In the genomic region with DNA sequence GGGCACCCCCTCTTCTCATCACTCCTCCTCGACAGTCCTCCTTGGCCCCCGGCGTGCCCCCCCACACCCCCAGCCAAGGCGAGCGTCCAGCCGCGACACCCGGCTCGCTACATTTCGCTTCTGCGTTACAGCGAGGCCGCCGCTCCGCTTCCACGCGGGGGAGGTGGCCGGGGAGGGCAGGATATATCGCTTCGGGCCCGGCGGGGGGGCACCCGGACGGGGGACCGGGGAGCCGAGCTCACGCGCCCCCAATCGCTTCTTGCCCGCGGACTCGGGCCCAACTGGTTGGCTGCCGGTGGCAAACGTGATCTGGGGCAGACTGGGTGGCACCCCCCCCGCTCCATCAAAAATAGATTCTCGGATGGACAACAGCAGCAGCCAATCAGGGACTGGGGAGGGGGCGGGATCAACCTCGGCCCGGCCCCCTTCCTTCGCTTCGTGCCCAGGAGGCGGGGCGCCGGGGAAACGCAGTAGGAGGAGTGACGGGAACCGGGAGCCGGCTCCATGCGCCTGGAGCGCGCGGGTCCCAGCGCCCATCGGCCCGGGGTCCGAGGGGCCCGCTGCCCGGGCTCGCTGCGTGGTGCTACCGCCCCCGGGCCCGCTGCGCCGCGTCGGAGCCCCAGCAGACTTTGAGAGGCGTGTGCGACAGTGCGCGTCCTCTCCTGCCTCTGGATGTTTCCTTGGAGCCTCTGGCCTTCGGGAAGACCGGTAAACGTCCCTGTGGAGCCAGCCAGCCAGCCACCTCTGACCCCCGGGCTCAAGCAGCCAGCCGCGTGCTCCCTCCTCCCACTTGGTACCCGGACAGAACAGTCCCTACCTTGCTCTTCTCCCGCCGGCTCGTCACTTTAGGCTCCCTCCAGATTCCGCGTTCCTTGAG, we compare ENCODE assay signal across 8 cellular contexts. TPM values are rescaled to one million over a fixed set of nuclear protein-coding genes. Genes with fewer than 3 reads are reported as not detected.
DNase-seq lines count a peak whose midpoint lies in the region; ATAC-seq and TF ChIP-seq lines count a peak whose summit lies in the region.

Gene SLC41A1, minus strand, starts transcription at position 321 of the 877 bp plus-strand sequence. CDS start 2,757 bp downstream, outside the sequence.

- TF ChIP-seq CTCF in GM23338 (conservative IDR thresholded peaks at IDR 0.05; ENCODE audit: low read depth in 2 of 2), result no peak
- TF ChIP-seq CTCF in esophagus muscularis mucosa (IDR thresholded peaks at IDR 0.05), result no peak

- peak within 1 kb of the TSS; percentile 18 for H3K27ac Mint-ChIP-seq in GM23338

- H3K27me3 Mint-ChIP-seq in GM23338 (ENCODE audit: insufficient read depth, low read depth, poor library complexity), result peaks cover 8% of the 10 kb centered on the region

- no peak for TF ChIP-seq EP300 in esophagus muscularis mucosa (IDR thresholded peaks at IDR 0.05)

- H3F3A ChIP-seq in GM23338 (replicated peaks; ENCODE audit: low read depth), result no peaks in the 10 kb centered on the region

- intact Hi-C loops in esophagus muscularis mucosa (cut with DNase I), result loop anchor here (1.0 kb wide), 1 partner anchor 63 kb away; the partner anchor contains the start of gene NUCKS1

- H3K9me2 ChIP-seq in GM23338 (ENCODE audit: insufficient read depth), result no peaks in the 10 kb centered on the region

- peak; percentile 51 for TF ChIP-seq POLR2A in esophagus muscularis mucosa (IDR thresholded peaks at IDR 0.05; ENCODE audit: low read depth)

- H3K9me3 Mint-ChIP-seq in GM23338, result no peaks in the 10 kb centered on the region; the same call in 2 of the 3 replicates

- peak within 1 kb of the TSS; percentile 97 for H3K4me2 ChIP-seq in GM23338

- DNase-seq in DMS153 treated with DMSO at 0.1 percent for 48 hours (lab: John Stamatoyannopoulos, UW; ENCODE audit: unreplicated experiment) (peak; percentile 96), GM23338 (ENCODE audit: low spot score) (peak; percentile 96), LoVo (ENCODE audit: low spot score) (peak; percentile 93), RPMI8226 (peak; percentile 95), activated T-helper 1 cell treated with Interleukin-2 at 50 U/mL for 16 hours (ENCODE audit: low read depth) (peak; percentile 87), esophagus muscularis mucosa (ENCODE audit: extremely low spot score) (peak; percentile 99), myocyte (ENCODE audit: low read depth) (peak; percentile 96)
- DNase-seq in stimulated activated CD8-positive, alpha-beta memory T cell treated with anti-CD3 and anti-CD28 coated beads, Interleukin-7, amount 100 ng/mL, for 4 hours (ENCODE audit: low read depth in 2 of 2), result peak; percentile 86 to 88

- peaks cover 6% of the 10 kb centered on the region; the same call in 1 of the 2 replicates for H3K27me3 ChIP-seq in GM23338 (ENCODE audit: insufficient read depth)
- H3K27me3 ChIP-seq in esophagus muscularis mucosa, result no peaks in the 10 kb centered on the region

- no peaks in the 10 kb centered on the region for H3K36me3 ChIP-seq in GM23338 (ENCODE audit: insufficient read depth)
- peaks cover 0 to 22% (median 15%) of the 10 kb centered on the region in 4 donors for H3K36me3 ChIP-seq in esophagus muscularis mucosa

- peaks cover 31% of the 10 kb centered on the region for H3K4me1 Mint-ChIP-seq in GM23338

- no peaks in the 10 kb centered on the region for H3K9me3 ChIP-seq in esophagus muscularis mucosa

- 3% methylated on average over 11 of the region's 83 CpGs for WGBS in esophagus muscularis mucosa

- peaks cover 30% of the 10 kb centered on the region for H3K36me3 Mint-ChIP-seq in GM23338 (ENCODE audit: low read depth)

- peaks cover 7% of the 10 kb centered on the region for H4K20me1 ChIP-seq in GM23338 (replicated peaks; ENCODE audit: insufficient read depth)

- peaks cover 41% of the 10 kb centered on the region for H3K79me2 ChIP-seq in GM23338 (replicated peaks; ENCODE audit: insufficient read depth)

- H3K4me3 Mint-ChIP-seq in GM23338, result peak within 1 kb of the TSS; percentile 96

- H2AFZ ChIP-seq in GM23338, result peak within 1 kb of the TSS; percentile 98

- H3K27ac ChIP-seq in GM23338 (ENCODE audit: low read depth), result no peak within 1 kb of the TSS
- H3K27ac ChIP-seq in esophagus muscularis mucosa (replicated peaks in 1 of 4), result peak within 1 kb of the TSS; percentile 92 to 98 (median 92)

- H3K4me3 ChIP-seq in GM23338 (peak within 1 kb of the TSS; percentile 95), esophagus muscularis mucosa (peak within 1 kb of the TSS; percentile 73 to 96 (median 92))

- H3K4me1 ChIP-seq in GM23338 (ENCODE audit: insufficient read depth) (peaks cover 17% of the 10 kb centered on the region), esophagus muscularis mucosa (peaks cover 35 to 57% (median 55%) of the 10 kb centered on the region in 4 donors)

- peak; percentile 87 for ATAC-seq in GM23338

TF ChIP-seq in GM23338, 12 proteins besides CTCF, POLR2A, EP300 and RAD21:
- TF ChIP-seq POLR2AphosphoS5 (IDR thresholded peaks at IDR 0.05; ENCODE audit: low read depth) (peak; percentile 95), EZH2phosphoT487 (IDR thresholded peaks at IDR 0.05; ENCODE audit: unreplicated experiment) (no peak), CREB1 (CRISPR knock-in tag; IDR thresholded peaks at IDR 0.05; ENCODE audit: low read depth) (peak; percentile 55)
- TF ChIP-seq, protein P1, sequence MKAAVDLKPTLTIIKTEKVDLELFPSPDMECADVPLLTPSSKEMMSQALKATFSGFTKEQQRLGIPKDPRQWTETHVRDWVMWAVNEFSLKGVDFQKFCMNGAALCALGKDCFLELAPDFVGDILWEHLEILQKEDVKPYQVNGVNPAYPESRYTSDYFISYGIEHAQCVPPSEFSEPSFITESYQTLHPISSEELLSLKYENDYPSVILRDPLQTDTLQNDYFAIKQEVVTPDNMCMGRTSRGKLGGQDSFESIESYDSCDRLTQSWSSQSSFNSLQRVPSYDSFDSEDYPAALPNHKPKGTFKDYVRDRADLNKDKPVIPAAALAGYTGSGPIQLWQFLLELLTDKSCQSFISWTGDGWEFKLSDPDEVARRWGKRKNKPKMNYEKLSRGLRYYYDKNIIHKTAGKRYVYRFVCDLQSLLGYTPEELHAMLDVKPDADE (IDR thresholded peaks at IDR 0.05), result 0 out of 2 replicates have a peak, but pooled peaks have one; percentile 6

RNA-seq across cellular contexts. Expression of gene SLC41A1, which starts in this region (rescaled TPM):
- 22.1 and 30.0 TPM in 2 replicates for total RNA-seq in GM23338 (2014; rRNA removed; shearing (Covaris generic))
- 11.8 and 15.7 TPM in 2 replicates for polyA plus RNA-seq in GM23338 (2016; fragmentation: Nextera tagmentation; extraction: Ambion mirVana)
- total RNA-seq in esophagus muscularis mucosa, result 10 to 100 TPM; 22.4 to 37.1 (median 30.6) TPM
- 24.6 and 36.2 TPM in 2 replicates for total RNA-seq in myocyte
- 38.9 TPM for polyA plus RNA-seq in myocyte (2012)
